In the genomic region with DNA sequence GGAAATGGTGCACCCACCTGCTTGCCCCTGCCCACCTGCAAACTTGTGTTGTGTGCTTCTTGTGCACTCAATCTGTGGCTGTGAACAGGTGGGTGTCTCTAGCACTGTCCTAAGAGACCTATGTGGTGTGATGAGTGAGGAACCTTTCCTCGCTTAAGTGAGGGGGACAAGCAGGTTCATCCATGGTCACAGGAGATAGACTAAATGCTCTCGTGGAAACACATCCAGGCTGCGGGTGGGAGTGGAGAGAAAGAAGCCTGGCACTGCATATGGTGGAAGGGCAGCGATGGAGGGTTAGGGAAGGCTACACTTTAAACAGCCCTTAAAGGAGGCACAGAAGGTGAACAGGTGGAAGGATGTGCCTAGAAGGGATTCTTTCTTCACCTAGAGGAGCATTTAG, we compare ENCODE assay signal across 25 cellular contexts.
DNase-seq lines count a peak whose midpoint lies in the region; ATAC-seq, FAIRE-seq and TF ChIP-seq lines count a peak whose summit lies in the region.
"Had no signal": no experiment of that assay in that cellular context is flagged by ENCODE, and none has a peak within 500 bp of the region (broad histone marks: within the 10 kb centered on the region; RNA-seq: fewer than 3 reads in every experiment).

No MANE protein-coding gene starts in this region.

- H3K27ac ChIP-seq in K562 (ENCODE audit: extremely low read depth, low read depth, low read length) (no peak overlapping the region), lower lobe of right lung (no peak overlapping the region), pancreas (no peak overlapping the region)
- H3K27ac ChIP-seq: BLaER1 had no signal

- H3K4me3 ChIP-seq in K562 (no peak overlapping the region), lower lobe of right lung (no peak overlapping the region), pancreas (no peak overlapping the region)
- H3K4me3 ChIP-seq: BLaER1, GM12878 had no signal

- intact Hi-C loops in K562 (cut with micrococcal nuclease) (no loop called here), lower lobe of right lung (cut with DNase I) (no loop called here), pancreas (cut with DNase I) (no loop called here)

- H3K9me1 ChIP-seq in K562 (ENCODE audit: control insufficient read depth, insufficient read depth, low read length): no peaks in the 10 kb centered on the region

- FAIRE-seq in K562 (lab: Jason Lieb, UNC) (no peak), pancreas (lab: Jason Lieb, UNC) (no peak)
- FAIRE-seq: A204.1, GM12878, GM12892, GM18507 had no signal

- no peaks in the 10 kb centered on the region for H3K9me3 ChIP-seq in K562 (replicated peaks; ENCODE audit: control insufficient read depth, insufficient read depth, low read depth, low read length)
- H3K9me3 ChIP-seq in lower lobe of right lung: no peaks in the 10 kb centered on the region
- no peaks in the 10 kb centered on the region for H3K9me3 ChIP-seq in pancreas
- H3K9me3 ChIP-seq: BE2C, BLaER1 had no signal

- no peak overlapping the region for H3K4me2 ChIP-seq in K562 (ENCODE audit: insufficient read depth, low read length)
- H3K4me2 ChIP-seq: BLaER1 had no signal

- H3K36me3 ChIP-seq in K562 (ENCODE audit: control insufficient read depth, insufficient read depth, low read length) (no peaks in the 10 kb centered on the region), lower lobe of right lung (no peaks in the 10 kb centered on the region), pancreas (no peaks in the 10 kb centered on the region)
- H3K36me3 ChIP-seq: BE2C, BLaER1 had no signal

- no peak overlapping the region for H3K4me3 Mint-ChIP-seq in progenitor cell of endocrine pancreas (ENCODE audit: low read depth)
- H3K4me3 Mint-ChIP-seq: CD14-positive monocyte; CD4-positive, alpha-beta memory T cell; CD4-positive, CD25-positive, alpha-beta regulatory T cell; CD8-positive, alpha-beta memory T cell had no signal

- TF ChIP-seq RAD21 in K562 (CRISPR knock-in tag; conservative IDR thresholded peaks at IDR 0.05 in 1 of 2, IDR thresholded peaks at IDR 0.05 in 1 of 2): no peak

- ATAC-seq in K562: no peak
- ATAC-seq in lower lobe of right lung: no peak
- ATAC-seq in pancreas: no peak
- ATAC-seq: GM12878 had no signal

- H3K36me3 Mint-ChIP-seq in progenitor cell of endocrine pancreas (ENCODE audit: insufficient read depth): no peaks in the 10 kb centered on the region
- H3K36me3 Mint-ChIP-seq: CD14-positive monocyte; CD4-positive, alpha-beta memory T cell; CD4-positive, CD25-positive, alpha-beta regulatory T cell; CD8-positive, alpha-beta memory T cell had no signal

- TF ChIP-seq CTCF in K562 (IDR thresholded peaks at IDR 0.05 in 2 of 3, conservative IDR thresholded peaks at IDR 0.05 in 1 of 3; ENCODE audit: insufficient read depth in 2 of 3, low read depth in 1 of 3, low read length in 3 of 3) (no peak), progenitor cell of endocrine pancreas (IDR thresholded peaks at IDR 0.05; ENCODE audit: unreplicated experiment) (no peak), lower lobe of right lung (IDR thresholded peaks at IDR 0.05) (no peak), pancreas (IDR thresholded peaks at IDR 0.05) (no peak)

- no peak for TF ChIP-seq POLR2A in K562 (conservative IDR thresholded peaks at IDR 0.05)

- 5% methylated on average over 4 of the region's 4 CpGs for WGBS in K562 (ENCODE audit: insufficient coverage, low coverage, missing lambda C conversion rate)
- WGBS in pancreas, 2 donors: 95 to 97% methylated on average over 4 of the region's 4 CpGs

- POLR2A ChIA-PET in K562 (lab: Yijun Ruan, JAX): no interaction called here

- in situ Hi-C loops in K562 (cut with MboI): no loop called here
- in situ Hi-C loops in KBM-7 (cut with MboI; ENCODE audit: low pct_unique_long_range_greater_than_20kb, low sequenced_read_pairs): no loop called here

- no peak overlapping the region for H2AFZ ChIP-seq in K562 (ENCODE audit: low read depth, low read length)

- peaks cover 14% of the 10 kb centered on the region for H3K4me1 Mint-ChIP-seq in progenitor cell of endocrine pancreas (ENCODE audit: low read depth)
- H3K4me1 Mint-ChIP-seq: CD14-positive monocyte; CD4-positive, alpha-beta memory T cell; CD4-positive, CD25-positive, alpha-beta regulatory T cell; CD8-positive, alpha-beta memory T cell had no signal

- TF ChIP-seq EP300 in K562 (IDR thresholded peaks at IDR 0.05; ENCODE audit: low read length): no peak

- H4K20me1 ChIP-seq in K562 (replicated peaks; ENCODE audit: control insufficient read depth, insufficient read depth, low read length): no peaks in the 10 kb centered on the region
- H4K20me1 ChIP-seq: BLaER1 had no signal

- BruUV-seq in K562 (replicated peaks; lab: Mats Ljungman, UMichigan): no TSS peak

- H3K9me3 Mint-ChIP-seq in progenitor cell of endocrine pancreas (ENCODE audit: low read depth): no peaks in the 10 kb centered on the region
- H3K9me3 Mint-ChIP-seq: CD4-positive, alpha-beta memory T cell; CD8-positive, alpha-beta memory T cell had no signal

- CTCF ChIA-PET in K562 (lab: Yijun Ruan, JAX; ENCODE audit: low intra/inter-chr PET ratio): no interaction called here

- peak overlapping the region; percentile 31 for H3K27ac Mint-ChIP-seq in progenitor cell of endocrine pancreas
- H3K27ac Mint-ChIP-seq: CD14-positive monocyte; CD4-positive, alpha-beta memory T cell; CD4-positive, CD25-positive, alpha-beta regulatory T cell; CD8-positive, alpha-beta memory T cell had no signal

- no peak overlapping the region for H3K9ac ChIP-seq in K562 (ENCODE audit: insufficient read depth in 1 of 2, low read depth in 2 of 2, low read length in 2 of 2)
- H3K9ac ChIP-seq: BLaER1 had no signal

- H3K79me2 ChIP-seq in K562 (ENCODE audit: control insufficient read depth, insufficient read depth, low read length): no peaks in the 10 kb centered on the region

- no peaks in the 10 kb centered on the region for H3K4me1 ChIP-seq in K562 (replicated peaks in 1 of 2; ENCODE audit: control insufficient read depth in 2 of 2, insufficient read depth in 2 of 2, low read length in 2 of 2)
- no peaks in the 10 kb centered on the region for H3K4me1 ChIP-seq in lower lobe of right lung
- H3K4me1 ChIP-seq in pancreas: peaks cover 17 to 37% (median 26%) of the 10 kb centered on the region in 3 donors
- H3K4me1 ChIP-seq: BE2C, BLaER1 had no signal

- no peak for DNase-seq in K562 (ENCODE audit: extremely low read depth in 1 of 4, low spot score in 3 of 4)
- no peak for DNase-seq in progenitor cell of endocrine pancreas (ENCODE audit: low spot score, unreplicated experiment)
- no peak for DNase-seq in lower lobe of right lung
- no peak for DNase-seq in pancreas
- DNase-seq in KBM-7: no peak
- DNase-seq: 8988T; ACHN; BE2C; C1 segment of cervical spinal cord; CD4-positive, alpha-beta memory T cell; CD4-positive, CD25-positive, alpha-beta regulatory T cell; CD8-positive, alpha-beta memory T cell; COR-L47; DMS 273 treated with DMSO at 0.1 percent for 48 hours; DMS153; DMS53; DMS79; DND-41; GDM1 had no signal

- H3K27me3 Mint-ChIP-seq in progenitor cell of endocrine pancreas: peaks cover 41% of the 10 kb centered on the region

- H3K27me3 ChIP-seq in K562 (ENCODE audit: control insufficient read depth in 2 of 2, insufficient read depth in 2 of 2, low read length in 2 of 2) (peaks cover 4 to 16% of the 10 kb centered on the region in 2 experiments; a peak in 4 of 5 replicates), lower lobe of right lung (ENCODE audit: low read depth) (no peaks in the 10 kb centered on the region), pancreas (no peaks in the 10 kb centered on the region)
- H3K27me3 ChIP-seq: BE2C, BLaER1 had no signal

TF ChIP-seq in K562, 482 proteins besides CTCF, POLR2A, EP300 and RAD21:
- TF ChIP-seq NELFE (IDR thresholded peaks at IDR 0.05; ENCODE audit: insufficient read depth, insufficient read length): peak; percentile 8
- TF ChIP-seq, protein P1, sequence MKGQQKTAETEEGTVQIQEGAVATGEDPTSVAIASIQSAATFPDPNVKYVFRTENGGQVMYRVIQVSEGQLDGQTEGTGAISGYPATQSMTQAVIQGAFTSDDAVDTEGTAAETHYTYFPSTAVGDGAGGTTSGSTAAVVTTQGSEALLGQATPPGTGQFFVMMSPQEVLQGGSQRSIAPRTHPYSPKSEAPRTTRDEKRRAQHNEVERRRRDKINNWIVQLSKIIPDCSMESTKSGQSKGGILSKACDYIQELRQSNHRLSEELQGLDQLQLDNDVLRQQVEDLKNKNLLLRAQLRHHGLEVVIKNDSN (CRISPR knock-in tag; IDR thresholded peaks at IDR 0.05): no peak
- TF ChIP-seq, protein P2, sequence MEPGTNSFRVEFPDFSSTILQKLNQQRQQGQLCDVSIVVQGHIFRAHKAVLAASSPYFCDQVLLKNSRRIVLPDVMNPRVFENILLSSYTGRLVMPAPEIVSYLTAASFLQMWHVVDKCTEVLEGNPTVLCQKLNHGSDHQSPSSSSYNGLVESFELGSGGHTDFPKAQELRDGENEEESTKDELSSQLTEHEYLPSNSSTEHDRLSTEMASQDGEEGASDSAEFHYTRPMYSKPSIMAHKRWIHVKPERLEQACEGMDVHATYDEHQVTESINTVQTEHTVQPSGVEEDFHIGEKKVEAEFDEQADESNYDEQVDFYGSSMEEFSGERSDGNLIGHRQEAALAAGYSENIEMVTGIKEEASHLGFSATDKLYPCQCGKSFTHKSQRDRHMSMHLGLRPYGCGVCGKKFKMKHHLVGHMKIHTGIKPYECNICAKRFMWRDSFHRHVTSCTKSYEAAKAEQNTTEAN (CRISPR knock-in tag; IDR thresholded peaks at IDR 0.05): no peak
TF ChIP-seq in K562: peak in this region for 1.
